ENCODE assay signal across 17 cellular contexts in genomic region chr2:95669441-95669994, GRCh38.
DNase-seq lines count a peak whose midpoint lies in the region; ATAC-seq and TF ChIP-seq lines count a peak whose summit lies in the region.
"Had no signal": no experiment of that assay in that cellular context is flagged by ENCODE, and none has a peak within 500 bp of the region (broad histone marks: within the 10 kb centered on the region; RNA-seq: fewer than 3 reads in every experiment).

No MANE protein-coding gene starts in this region.

- no peak overlapping the region for H3K4me2 ChIP-seq in hepatocyte

- no peak for TF ChIP-seq POLR2A in heart left ventricle (IDR thresholded peaks at IDR 0.05)

- H3K27ac Mint-ChIP-seq in activated CD8-positive, alpha-beta T cell treated with anti-CD3 and anti-CD28 coated beads for 36 hours = no peak overlapping the region
- no peak overlapping the region for H3K27ac Mint-ChIP-seq in activated CD8-positive, alpha-beta T cell treated with anti-CD3 and anti-CD28 coated beads, Interleukin-2, amount 10 ng/mL, durations not matched to agents 7 days and 5 days
- no peak overlapping the region for H3K27ac Mint-ChIP-seq in type B pancreatic cell
- H3K27ac Mint-ChIP-seq: activated naive CD4-positive, alpha-beta T cell treated with anti-CD3 and anti-CD28 coated beads, Interleukin-2, amount 50 U/mL, for 72 hours; stimulated activated naive CD8-positive, alpha-beta T cell treated with anti-CD3 and anti-CD28 coated beads, Interleukin-15, Interleukin-2, amounts not matched to agents 100 ng/mL and 50 ng/mL, for 24 hours had no signal

- H3K4me3 ChIP-seq in heart left ventricle (no peak overlapping the region), hepatocyte (no peak overlapping the region)
- H3K4me3 ChIP-seq: heart right ventricle, right lobe of liver, SJSA1 had no signal

- no peak overlapping the region for H2AFZ ChIP-seq in hepatocyte

- no peak for TF ChIP-seq CTCF in activated CD8-positive, alpha-beta T cell treated with anti-CD3 and anti-CD28 coated beads for 36 hours (IDR thresholded peaks at IDR 0.05)
- TF ChIP-seq CTCF in heart left ventricle (IDR thresholded peaks at IDR 0.05) = no peak
- TF ChIP-seq CTCF in type B pancreatic cell (conservative IDR thresholded peaks at IDR 0.05) = peak; percentile 8
- no peak for TF ChIP-seq CTCF in hepatocyte (IDR thresholded peaks at IDR 0.05; ENCODE audit: poor library complexity)

- no peaks in the 10 kb centered on the region for H3K27me3 Mint-ChIP-seq in activated CD8-positive, alpha-beta T cell treated with anti-CD3 and anti-CD28 coated beads for 36 hours
- H3K27me3 Mint-ChIP-seq in activated CD8-positive, alpha-beta T cell treated with anti-CD3 and anti-CD28 coated beads, Interleukin-2, amount 10 ng/mL, durations not matched to agents 7 days and 5 days (ENCODE audit: low read depth) = peaks cover 14% of the 10 kb centered on the region
- peaks cover 55% of the 10 kb centered on the region for H3K27me3 Mint-ChIP-seq in type B pancreatic cell
- H3K27me3 Mint-ChIP-seq: stimulated activated naive CD8-positive, alpha-beta T cell treated with anti-CD3 and anti-CD28 coated beads, Interleukin-15, Interleukin-2, amounts not matched to agents 100 ng/mL and 50 ng/mL, for 24 hours had no signal

- H3K36me3 Mint-ChIP-seq in activated CD8-positive, alpha-beta T cell treated with anti-CD3 and anti-CD28 coated beads for 36 hours (ENCODE audit: low read depth) = no peaks in the 10 kb centered on the region
- H3K36me3 Mint-ChIP-seq in activated CD8-positive, alpha-beta T cell treated with anti-CD3 and anti-CD28 coated beads, Interleukin-2, amount 10 ng/mL, durations not matched to agents 7 days and 5 days (ENCODE audit: low read depth) = no peaks in the 10 kb centered on the region
- no peaks in the 10 kb centered on the region for H3K36me3 Mint-ChIP-seq in type B pancreatic cell
- H3K36me3 Mint-ChIP-seq: activated naive CD4-positive, alpha-beta T cell treated with anti-CD3 and anti-CD28 coated beads, Interleukin-2, amount 50 U/mL, for 72 hours had no signal

- intact Hi-C loops in activated CD8-positive, alpha-beta T cell treated with anti-CD3 and anti-CD28 coated beads for 36 hours (cut with micrococcal nuclease) = no loop called here
- intact Hi-C loops in heart left ventricle (cut with DNase I) = no loop called here

- H3K4me1 ChIP-seq in heart left ventricle (peaks cover 0 to 18% (median 0%) of the 10 kb centered on the region in 12 donors), hepatocyte (ENCODE audit: insufficient read depth) (no peaks in the 10 kb centered on the region)

- DNase-seq in activated CD8-positive, alpha-beta T cell treated with anti-CD3 and anti-CD28 coated beads for 36 hours = no peak
- no peak for DNase-seq in activated CD8-positive, alpha-beta T cell treated with anti-CD3 and anti-CD28 coated beads, Interleukin-2, amount 10 ng/mL, durations not matched to agents 7 days and 5 days
- DNase-seq in SKM-1 (lab: John Stamatoyannopoulos, UW; ENCODE audit: unreplicated experiment) (peak; percentile 27), heart left ventricle (peak in 1 of 5 donors; percentile 41), type B pancreatic cell (ENCODE audit: extremely low spot score, unreplicated experiment) (no peak), hepatocyte (ENCODE audit: low spot score) (no peak), AG08395 (ENCODE audit: low spot score) (no peak)
- DNase-seq in stimulated activated CD4-positive, alpha-beta T cell treated with anti-CD3 and anti-CD28 coated beads, Interleukin-4, amount 100 ng/mL, for 24 hours = no peak
- DNase-seq: cerebellar nuclear complex, DMS 273 treated with DMSO at 0.1 percent for 48 hours, heart right ventricle, left colon, NCI-H2081, right lobe of liver had no signal

- H3K27me3 ChIP-seq in heart left ventricle (no peaks in the 10 kb centered on the region), hepatocyte (no peaks in the 10 kb centered on the region)
- H3K27me3 ChIP-seq: heart right ventricle, right lobe of liver, SJSA1 had no signal

- H3K4me3 Mint-ChIP-seq in activated CD8-positive, alpha-beta T cell treated with anti-CD3 and anti-CD28 coated beads for 36 hours = no peak overlapping the region
- H3K4me3 Mint-ChIP-seq in activated CD8-positive, alpha-beta T cell treated with anti-CD3 and anti-CD28 coated beads, Interleukin-2, amount 10 ng/mL, durations not matched to agents 7 days and 5 days = no peak overlapping the region
- H3K4me3 Mint-ChIP-seq in type B pancreatic cell = no peak overlapping the region
- H3K4me3 Mint-ChIP-seq: stimulated activated naive CD8-positive, alpha-beta T cell treated with anti-CD3 and anti-CD28 coated beads, Interleukin-15, Interleukin-2, amounts not matched to agents 100 ng/mL and 50 ng/mL, for 24 hours had no signal

- no peaks in the 10 kb centered on the region for H4K20me1 ChIP-seq in hepatocyte (ENCODE audit: insufficient read depth, poor library complexity, severe bottlenecking)

- no peaks in the 10 kb centered on the region for H3K36me3 ChIP-seq in heart left ventricle
- no peaks in the 10 kb centered on the region for H3K36me3 ChIP-seq in hepatocyte (replicated peaks; ENCODE audit: insufficient read depth, low read depth)
- H3K36me3 ChIP-seq: heart right ventricle, right lobe of liver, SJSA1 had no signal

- no peaks in the 10 kb centered on the region for H3K9me3 ChIP-seq in heart left ventricle
- no peaks in the 10 kb centered on the region for H3K9me3 ChIP-seq in hepatocyte (ENCODE audit: low read depth)
- H3K9me3 ChIP-seq: heart right ventricle, right lobe of liver, SJSA1 had no signal

- H3K9me3 Mint-ChIP-seq in activated CD8-positive, alpha-beta T cell treated with anti-CD3 and anti-CD28 coated beads for 36 hours = no peaks in the 10 kb centered on the region
- no peaks in the 10 kb centered on the region for H3K9me3 Mint-ChIP-seq in activated CD8-positive, alpha-beta T cell treated with anti-CD3 and anti-CD28 coated beads, Interleukin-2, amount 10 ng/mL, durations not matched to agents 7 days and 5 days (ENCODE audit: insufficient read depth)
- H3K9me3 Mint-ChIP-seq in type B pancreatic cell = no peaks in the 10 kb centered on the region
- H3K9me3 Mint-ChIP-seq: activated naive CD4-positive, alpha-beta T cell treated with anti-CD3 and anti-CD28 coated beads, Interleukin-2, amount 50 U/mL, for 72 hours; stimulated activated naive CD8-positive, alpha-beta T cell treated with anti-CD3 and anti-CD28 coated beads, Interleukin-15, Interleukin-2, amounts not matched to agents 100 ng/mL and 50 ng/mL, for 24 hours had no signal

- POLR2A ChIA-PET in activated CD8-positive, alpha-beta T cell treated with anti-CD3 and anti-CD28 coated beads for 36 hours (lab: Charles Lee) = no interaction called here
- POLR2A ChIA-PET in activated CD8-positive, alpha-beta T cell treated with anti-CD3 and anti-CD28 coated beads, Interleukin-2, amount 10 ng/mL, durations not matched to agents 7 days and 5 days (lab: Charles Lee) = no interaction called here

- ATAC-seq in activated CD8-positive, alpha-beta T cell treated with anti-CD3 and anti-CD28 coated beads for 36 hours = peak; percentile 49
- no peak for ATAC-seq in activated CD8-positive, alpha-beta T cell treated with anti-CD3 and anti-CD28 coated beads, Interleukin-2, amount 10 ng/mL, durations not matched to agents 7 days and 5 days
- ATAC-seq in heart left ventricle = peak in 3 of 4 donors; percentile 41 to 51 (median 51)
- ATAC-seq: left colon had no signal

- 47 to 74% (median 57%) methylated on average over 4 of the region's 4 CpGs for WGBS in heart left ventricle, 4 donors
- WGBS in hepatocyte (ENCODE audit: low lambda C conversion rate, missing lambda C conversion rate) = 50% methylated on average over 4 of the region's 4 CpGs

- H3K4me1 Mint-ChIP-seq in activated CD8-positive, alpha-beta T cell treated with anti-CD3 and anti-CD28 coated beads for 36 hours (ENCODE audit: low read depth) = peaks cover 9% of the 10 kb centered on the region
- peaks cover 4% of the 10 kb centered on the region for H3K4me1 Mint-ChIP-seq in activated CD8-positive, alpha-beta T cell treated with anti-CD3 and anti-CD28 coated beads, Interleukin-2, amount 10 ng/mL, durations not matched to agents 7 days and 5 days (ENCODE audit: low read depth)
- H3K4me1 Mint-ChIP-seq in type B pancreatic cell (ENCODE audit: unreplicated experiment) = peaks cover 19% of the 10 kb centered on the region

- no peaks in the 10 kb centered on the region for H3K9me2 ChIP-seq in hepatocyte (replicated peaks; ENCODE audit: insufficient read depth)

- H3K27ac ChIP-seq in heart left ventricle = no peak overlapping the region
- H3K27ac ChIP-seq in hepatocyte = no peak overlapping the region
- H3K27ac ChIP-seq: heart right ventricle, right lobe of liver, SJSA1 had no signal

- no peaks in the 10 kb centered on the region for H3K79me2 ChIP-seq in hepatocyte

- CTCF ChIA-PET in activated CD8-positive, alpha-beta T cell treated with anti-CD3 and anti-CD28 coated beads for 36 hours (lab: Charles Lee) = no interaction called here
- CTCF ChIA-PET in activated CD8-positive, alpha-beta T cell treated with anti-CD3 and anti-CD28 coated beads, Interleukin-2, amount 10 ng/mL, durations not matched to agents 7 days and 5 days (lab: Charles Lee) = no interaction called here
